8 cellular contexts compared by ENCODE assay signal in the genomic region with DNA sequence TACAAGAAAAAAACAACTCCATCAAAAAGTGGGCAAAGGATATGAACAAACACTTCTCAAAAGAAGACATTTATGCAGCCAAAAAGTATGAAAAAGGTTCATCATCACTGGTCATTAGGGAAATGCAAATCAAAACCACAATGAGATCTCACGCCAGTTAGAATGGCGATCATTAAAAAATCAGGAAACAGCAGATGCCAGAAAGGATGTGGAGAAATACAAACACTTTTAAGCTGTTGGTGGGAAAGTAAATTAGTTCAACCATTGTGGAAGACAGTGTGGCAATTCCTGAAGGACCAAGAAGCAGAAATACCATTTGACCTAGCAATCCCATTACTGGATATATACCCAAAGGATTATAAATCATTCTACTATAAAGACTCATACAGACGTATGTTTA. TPM values are rescaled to one million over a fixed set of nuclear protein-coding genes. Genes with fewer than 3 reads are reported as not detected.
DNase-seq lines count a peak whose midpoint lies in the region; ATAC-seq, FAIRE-seq and TF ChIP-seq lines count a peak whose summit lies in the region.
"Not testable (repeated sequence)": the region's sequence is repeated elsewhere in the genome, so short reads cannot be mapped to it uniquely, and the experiment has no call there.

No MANE protein-coding gene starts in this region.

- TF ChIP-seq CTCF in A673 (conservative IDR thresholded peaks at IDR 0.05; ENCODE audit: low read depth, low read length); endothelial cell of umbilical vein (IDR thresholded peaks at IDR 0.05; ENCODE audit: extremely low read depth in 1 of 2, insufficient read depth in 1 of 2, low read depth in 1 of 2, low read length in 2 of 2): not testable (repeated sequence)

- not testable (repeated sequence) for BruUV-seq in A673 (replicated peaks; lab: Mats Ljungman, UMichigan); endothelial cell of umbilical vein (replicated peaks; lab: Mats Ljungman, UMichigan)

- not testable (repeated sequence) for H3K9ac ChIP-seq in BLaER1; endothelial cell of umbilical vein (replicated peaks; ENCODE audit: extremely low read depth, insufficient read depth, low read length)

- DNase-seq in A673 (ENCODE audit: low spot score), result peak; percentile 73
- peak; percentile 9 for DNase-seq in KBM-7
- peak; percentile 19 for DNase-seq in NOMO-1 treated with DMSO at 0.1 percent for 48 hours (lab: John Stamatoyannopoulos, UW; ENCODE audit: unreplicated experiment)
- peak; percentile 58 for DNase-seq in endothelial cell of umbilical vein (ENCODE audit: low read depth, low spot score)
- peak; percentile 19 for DNase-seq in fibroblast of gingiva (ENCODE audit: low read depth)
- not testable (repeated sequence) for DNase-seq in sciatic nerve (ENCODE audit: low spot score)

- intact Hi-C loops in A673 (cut with micrococcal nuclease; ENCODE audit: unreplicated experiment); endothelial cell of umbilical vein (cut with micrococcal nuclease); sciatic nerve (cut with DNase I): not testable (repeated sequence)

- not testable (repeated sequence) for H3K9me3 ChIP-seq in A673 (ENCODE audit: low read depth, low read length, poor library complexity, severe bottlenecking); BLaER1; endothelial cell of umbilical vein (replicated peaks; ENCODE audit: control insufficient read depth, insufficient read depth, low read length)

- not testable (repeated sequence) for H3K9me1 ChIP-seq in endothelial cell of umbilical vein (replicated peaks; ENCODE audit: control insufficient read depth, extremely low read depth, insufficient read depth, low read length)

- POLR2A ChIA-PET in A673 (lab: Charles Lee; ENCODE audit: low non-redundant PET); endothelial cell of umbilical vein (lab: Charles Lee): not testable (repeated sequence)

- H3K4me1 ChIP-seq in A673 (ENCODE audit: insufficient read depth, low read length, poor library complexity, severe bottlenecking); endothelial cell of umbilical vein (ENCODE audit: control insufficient read depth, extremely low read depth, insufficient read depth, low read length): not testable (repeated sequence)
- peaks cover 55% of the 10 kb centered on the region for H3K4me1 ChIP-seq in BLaER1

- H3K4me3 ChIP-seq in A673 (ENCODE audit: low read depth, low read length, poor library complexity, severe bottlenecking); BLaER1; endothelial cell of umbilical vein (replicated peaks in 1 of 3; ENCODE audit: insufficient read depth in 1 of 3, low read depth in 1 of 3, low read length in 3 of 3): not testable (repeated sequence)

- FAIRE-seq in colon (lab: Jason Lieb, UNC), result peak; percentile 5
- FAIRE-seq in endothelial cell of umbilical vein (lab: Jason Lieb, UNC), result not testable (repeated sequence)

- not testable (repeated sequence) for H3K27me3 ChIP-seq in A673 (replicated peaks; ENCODE audit: insufficient read depth, low read depth, low read length, poor library complexity); BLaER1
- peaks cover 18 to 26% of the 10 kb centered on the region in 2 experiments for H3K27me3 ChIP-seq in endothelial cell of umbilical vein (ENCODE audit: control insufficient read depth in 2 of 2, insufficient read depth in 2 of 2, low read length in 2 of 2)

- H4K20me1 ChIP-seq in BLaER1; endothelial cell of umbilical vein (replicated peaks; ENCODE audit: control insufficient read depth, extremely low read depth, insufficient read depth, low read length): not testable (repeated sequence)

- not testable (repeated sequence) for TF ChIP-seq POLR2A in endothelial cell of umbilical vein (IDR thresholded peaks at IDR 0.05; ENCODE audit: low read depth, low read length)

- dilution Hi-C loops in endothelial cell of umbilical vein (cut with MboI; ENCODE audit: extremely low pct_ligation_motif_present, low sequenced_read_pairs), result not testable (repeated sequence)

- not testable (repeated sequence) for H3K36me3 ChIP-seq in A673 (ENCODE audit: insufficient read depth, low read length, poor library complexity, severe bottlenecking); BLaER1; endothelial cell of umbilical vein (ENCODE audit: control insufficient read depth in 2 of 2, extremely low read depth in 1 of 2, insufficient read depth in 2 of 2, low read length in 2 of 2)

- CTCF ChIA-PET in A673 (lab: Charles Lee), result not testable (repeated sequence)
- CTCF ChIA-PET in endothelial cell of umbilical vein (lab: Charles Lee), result interaction anchor here (0.7 to 3.0 kb wide), 4 partner anchors 10 to 54 kb away, joined by 3 to 7 read pairs (median 4); a partner anchor contains a TSS

- H2AFZ ChIP-seq in endothelial cell of umbilical vein (ENCODE audit: low read depth, low read length), result not testable (repeated sequence)

- in situ Hi-C loops in KBM-7 (cut with MboI; ENCODE audit: low pct_unique_long_range_greater_than_20kb, low sequenced_read_pairs), result not testable (repeated sequence)

- not testable (repeated sequence) for H3K27ac ChIP-seq in A673 (ENCODE audit: low read depth, low read length, poor library complexity, severe bottlenecking); endothelial cell of umbilical vein (ENCODE audit: insufficient read depth, low read depth, low read length)
- 0 out of 2 replicates have a peak overlapping the region, but pooled peaks have one; percentile 14 for H3K27ac ChIP-seq in BLaER1

- not testable (repeated sequence) for H3K79me2 ChIP-seq in endothelial cell of umbilical vein (ENCODE audit: control insufficient read depth, insufficient read depth, low read length)

- ATAC-seq in sciatic nerve, result peak; percentile 20

- H3K4me2 ChIP-seq in BLaER1, result peak overlapping the region; percentile 59
- H3K4me2 ChIP-seq in endothelial cell of umbilical vein (ENCODE audit: insufficient read depth, low read length), result not testable (repeated sequence)

RNA-seq across cellular contexts. Expression of a gene that starts 16.2 kb away (rescaled TPM):
- total RNA-seq in A673 (2021) (108 and 112 TPM in 2 replicates), endothelial cell of umbilical vein (52.0 and 53.2 TPM in 2 replicates), sciatic nerve (4.1 TPM)
- 36.6 and 37.0 TPM in 2 replicates for polyA plus RNA-seq in endothelial cell of umbilical vein
- polyA plus RNA-seq in endothelial cell of umbilical vein (2011; cell fraction: cytosol; rRNA removed), result 58.9 and 70.7 TPM in 2 replicates
- polyA plus RNA-seq in endothelial cell of umbilical vein (2011; cell fraction: nucleus; rRNA removed), result 19.4 and 24.3 TPM in 2 replicates
- polyA plus RNA-seq in endothelial cell of umbilical vein (2012), result 24.0 and 56.6 TPM in 2 replicates
- 12.5 and 14.9 TPM in 2 replicates for polyA minus RNA-seq in endothelial cell of umbilical vein
- polyA minus RNA-seq in endothelial cell of umbilical vein (2011; cell fraction: cytosol; rRNA and poly(A)+ RNA removed), result 20.1 TPM
- 5.3 and 7.8 TPM in 2 replicates for polyA minus RNA-seq in endothelial cell of umbilical vein (2011; cell fraction: nucleus; rRNA and poly(A)+ RNA removed)

Comparison
In these comparisons a context has a peak if more than half of its experiments do, and no peak if none do; other contexts are left out.
1. RNA of a gene that starts 16.2 kb away (total RNA-seq): 108 to 112 TPM in A673 and 52.0 to 53.2 TPM in endothelial cell of umbilical vein; 4.1 TPM in sciatic nerve (single experiment); every median in the first group is over 10 times any median in the second.